ENCODE assay signal across 8 cellular contexts in the genomic region with DNA sequence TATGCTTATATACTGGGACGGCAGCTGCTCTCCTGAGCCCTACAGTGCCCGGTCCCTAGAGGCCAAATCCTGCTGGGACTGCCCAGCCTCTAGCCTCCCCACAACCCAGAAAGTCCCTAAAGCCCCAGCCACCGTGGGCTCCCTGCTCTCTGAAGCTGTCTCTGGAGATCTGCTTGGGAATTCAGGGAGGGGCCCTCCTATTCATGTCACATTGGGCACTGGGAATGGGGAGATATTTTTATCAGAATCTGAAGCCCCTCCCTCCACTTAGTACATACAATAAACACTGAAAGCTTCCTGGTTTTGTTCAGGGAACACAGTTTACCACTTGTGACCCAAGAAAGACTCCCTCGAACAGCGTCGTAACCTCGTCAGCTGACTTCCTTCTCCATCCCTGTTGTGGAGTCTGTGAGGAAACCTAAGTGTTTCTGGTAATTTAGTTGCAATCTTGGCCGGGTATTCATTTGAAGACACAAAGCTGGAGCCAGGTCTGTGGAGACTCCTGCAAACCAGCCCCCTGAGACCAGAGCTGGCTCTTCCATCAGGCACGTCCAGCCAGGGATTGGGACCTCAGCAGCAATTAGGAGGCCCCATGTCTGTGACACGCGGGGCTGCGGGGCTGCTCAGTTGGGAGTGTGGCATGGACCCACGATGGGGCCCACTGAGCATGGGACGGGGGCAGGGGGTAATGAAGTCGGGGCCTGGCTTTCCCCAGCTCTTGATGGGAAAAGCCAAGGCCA. TPM values are rescaled to one million over a fixed set of nuclear protein-coding genes. Genes with fewer than 3 reads are reported as not detected.
A peak's percentile ranks its signal among the peaks of the same experiment; 100 is the strongest.
DNase-seq lines count a peak whose midpoint lies in the region; ATAC-seq and TF ChIP-seq lines count a peak whose summit lies in the region.

No MANE protein-coding gene starts in this region.

- DNase-seq in activated CD4-positive, alpha-beta T cell treated with anti-CD3 and anti-CD28 coated beads for 36 hours, result no peak
- no peak for DNase-seq in activated CD4-positive, alpha-beta T cell treated with anti-CD3 and anti-CD28 coated beads, Interleukin-2, amount 50 U/mL, for 48 hours
- DNase-seq in choroid plexus epithelial cell (ENCODE audit: low read depth) (peak; percentile 90), mesenchymal stem cell (peak; percentile 95), foreskin fibroblast (no peak)

- H3K79me1 ChIP-seq in mesenchymal stem cell (replicated peaks; ENCODE audit: low read length, poor library complexity, severe bottlenecking), result peaks cover 22% of the 10 kb centered on the region

- no peak overlapping the region for H3K4me3 Mint-ChIP-seq in activated CD4-positive, alpha-beta T cell treated with anti-CD3 and anti-CD28 coated beads for 36 hours

- peak overlapping the region; percentile 98 to 100 for H3K18ac ChIP-seq in mesenchymal stem cell (ENCODE audit: low read depth in 1 of 2, low read length in 2 of 2)

- H3K36me3 ChIP-seq in mesenchymal stem cell (ENCODE audit: control insufficient read depth in 1 of 2, insufficient read depth in 2 of 2, low read depth in 1 of 2, low read length in 2 of 2) (peaks cover 59 to 81% of the 10 kb centered on the region in 2 experiments), thymus (ENCODE audit: control insufficient read depth, insufficient read depth) (peaks cover 85% of the 10 kb centered on the region)

- H3K4me2 ChIP-seq in mesenchymal stem cell (ENCODE audit: low read length, poor library complexity, severe bottlenecking), result no peak overlapping the region

- H3K9ac ChIP-seq in mesenchymal stem cell (ENCODE audit: low read length), result peak overlapping the region; percentile 43

- H3K14ac ChIP-seq in mesenchymal stem cell (ENCODE audit: low read length in 2 of 2), result peak overlapping the region in 1 of 2 experiments; percentile 95

- H3K4me1 Mint-ChIP-seq in activated CD4-positive, alpha-beta T cell treated with anti-CD3 and anti-CD28 coated beads for 36 hours, result peaks cover 80% of the 10 kb centered on the region

- H3K36me3 Mint-ChIP-seq in activated CD4-positive, alpha-beta T cell treated with anti-CD3 and anti-CD28 coated beads for 36 hours (ENCODE audit: low read depth), result peaks cover 72% of the 10 kb centered on the region

- ATAC-seq in activated CD4-positive, alpha-beta T cell treated with anti-CD3 and anti-CD28 coated beads for 36 hours, result no peak
- ATAC-seq in HG03354 (IDR thresholded peaks at IDR 0.05; ENCODE audit: poor library complexity, severe bottlenecking, unreplicated experiment) (no peak), GM19395 (IDR thresholded peaks at IDR 0.05; ENCODE audit: unreplicated experiment) (no peak)

- H3K4me3 ChIP-seq in choroid plexus epithelial cell (ENCODE audit: low read depth, low read length), result no peak overlapping the region
- no peak overlapping the region for H3K4me3 ChIP-seq in mesenchymal stem cell (ENCODE audit: insufficient read depth in 1 of 2, low read depth in 1 of 2, low read length in 2 of 2)
- no peak overlapping the region for H3K4me3 ChIP-seq in thymus (ENCODE audit: low read length)
- no peak overlapping the region for H3K4me3 ChIP-seq in foreskin fibroblast (ENCODE audit: low read depth in 1 of 2, low read length in 2 of 2)

- WGBS in mesenchymal stem cell, result 47% methylated on average over 14 of the region's 15 CpGs
- 80% methylated on average over 15 of the region's 15 CpGs for WGBS in thymus

- intact Hi-C loops in activated CD4-positive, alpha-beta T cell treated with anti-CD3 and anti-CD28 coated beads for 36 hours (cut with DNase I, micrococcal nuclease), result no loop called here

- no peak overlapping the region for H2AFZ ChIP-seq in mesenchymal stem cell (ENCODE audit: low read depth, low read length)

- no peaks in the 10 kb centered on the region for H3K9me3 Mint-ChIP-seq in activated CD4-positive, alpha-beta T cell treated with anti-CD3 and anti-CD28 coated beads for 36 hours (ENCODE audit: low read depth)

- TF ChIP-seq CTCF in choroid plexus epithelial cell (conservative IDR thresholded peaks at IDR 0.05; ENCODE audit: low read depth, low read length) (no peak), foreskin fibroblast (IDR thresholded peaks at IDR 0.05; ENCODE audit: low read depth, low read length) (no peak)

- H2BK120ac ChIP-seq in mesenchymal stem cell (ENCODE audit: low read depth, low read length), result peak overlapping the region; percentile 92

- CTCF ChIA-PET in activated CD4-positive, alpha-beta T cell treated with anti-CD3 and anti-CD28 coated beads for 36 hours (lab: Charles Lee), result interaction anchor here (0.6 to 1.8 kb wide), 8 partner anchors 9 to 131 kb away, joined by 3 to 5 read pairs (median 4); no protein-coding TSS in a partner anchor

- peak overlapping the region; percentile 94 to 100 for H2BK12ac ChIP-seq in mesenchymal stem cell (ENCODE audit: low read length in 2 of 2)

- peak overlapping the region; percentile 92 for H3K27ac Mint-ChIP-seq in activated CD4-positive, alpha-beta T cell treated with anti-CD3 and anti-CD28 coated beads for 36 hours

- H4K91ac ChIP-seq in mesenchymal stem cell (ENCODE audit: low read length), result peak overlapping the region; percentile 99

- H3K27me3 Mint-ChIP-seq in activated CD4-positive, alpha-beta T cell treated with anti-CD3 and anti-CD28 coated beads for 36 hours, result no peaks in the 10 kb centered on the region

- H3K4me1 ChIP-seq in mesenchymal stem cell (ENCODE audit: control insufficient read depth, insufficient read depth, low read depth, low read length) (peaks cover 56% of the 10 kb centered on the region), thymus (ENCODE audit: control insufficient read depth, insufficient read depth, low read length) (peaks cover 6% of the 10 kb centered on the region)

- H3K4ac ChIP-seq in mesenchymal stem cell (ENCODE audit: low read depth in 1 of 2, low read length in 2 of 2), result peak overlapping the region; percentile 57 to 99

- peak overlapping the region; percentile 84 for H2BK5ac ChIP-seq in mesenchymal stem cell (ENCODE audit: low read depth, low read length, poor library complexity, severe bottlenecking)

- H2BK15ac ChIP-seq in mesenchymal stem cell (ENCODE audit: low read depth, poor library complexity, severe bottlenecking), result peak overlapping the region; percentile 92

- no peak overlapping the region for H3K23ac ChIP-seq in mesenchymal stem cell (ENCODE audit: low read length in 2 of 2)

- no peaks in the 10 kb centered on the region for H3K9me3 ChIP-seq in mesenchymal stem cell (ENCODE audit: control insufficient read depth, low read length)
- peaks cover 2% of the 10 kb centered on the region for H3K9me3 ChIP-seq in thymus (ENCODE audit: control insufficient read depth)

- POLR2A ChIA-PET in activated CD4-positive, alpha-beta T cell treated with anti-CD3 and anti-CD28 coated beads for 36 hours (lab: Charles Lee), result interaction anchor here (1.0 kb wide), 1 partner anchor 56 kb away, joined by 3 read pairs; no protein-coding TSS in a partner anchor

- peak overlapping the region; percentile 96 for H4K8ac ChIP-seq in mesenchymal stem cell (ENCODE audit: low read length)

- peak overlapping the region; percentile 91 for H3K27ac ChIP-seq in mesenchymal stem cell (ENCODE audit: low read length, poor library complexity, severe bottlenecking)
- peak overlapping the region; percentile 53 for H3K27ac ChIP-seq in thymus (ENCODE audit: low read depth)

- H2AK5ac ChIP-seq in mesenchymal stem cell (ENCODE audit: low read length, severe bottlenecking), result peak overlapping the region; percentile 59

- H3K27me3 ChIP-seq in mesenchymal stem cell (ENCODE audit: control insufficient read depth in 1 of 2, insufficient read depth in 1 of 2, low read length in 2 of 2) (no peaks in the 10 kb centered on the region), thymus (ENCODE audit: control insufficient read depth, insufficient read depth) (no peaks in the 10 kb centered on the region)

RNA-seq across cellular contexts. Expression of a gene that starts 38.5 kb away (rescaled TPM):
- 10 to 100 TPM; 73.3 to 75.0 TPM for total RNA-seq in activated CD4-positive, alpha-beta T cell treated with anti-CD3 and anti-CD28 coated beads for 36 hours
- polyA plus RNA-seq in mesenchymal stem cell (2013, experiment 1 of 2), result 21.8 TPM
- polyA plus RNA-seq in mesenchymal stem cell (2013, experiment 2 of 2), result 22.1 TPM
- 32.1 TPM for polyA plus RNA-seq in thymus

RNA-seq across cellular contexts. Expression of a gene that starts 57.1 kb away (rescaled TPM):
- total RNA-seq in activated CD4-positive, alpha-beta T cell treated with anti-CD3 and anti-CD28 coated beads for 36 hours, result 100 to 1,000 TPM; 150 to 162 TPM
- polyA plus RNA-seq in mesenchymal stem cell (2013, experiment 1 of 2), result 64.5 TPM
- 62.3 TPM for polyA plus RNA-seq in mesenchymal stem cell (2013, experiment 2 of 2)
- polyA plus RNA-seq in thymus, result 126 TPM

Comparison
In these comparisons a context has a peak if more than half of its experiments do, and no peak if none do; other contexts are left out.
1. DNase-seq: peak in choroid plexus epithelial cell (single experiment) and mesenchymal stem cell (single experiment); none in activated CD4-positive, alpha-beta T cell treated with anti-CD3 and anti-CD28 coated beads for 36 hours (single experiment), activated CD4-positive, alpha-beta T cell treated with anti-CD3 and anti-CD28 coated beads, Interleukin-2, amount 50 U/mL, for 48 hours (0 of 2) and foreskin fibroblast (0 of 2).